In genomic region chr2:129924142-129924514, GRCh38 we compare ENCODE assay signal across 7 cellular contexts. TPM values are rescaled to one million over a fixed set of nuclear protein-coding genes. Genes with fewer than 3 reads are reported as not detected.
"Had no signal": no experiment of that assay in that cellular context is flagged by ENCODE, and none has a peak within 500 bp of the region (broad histone marks: within the 10 kb centered on the region; RNA-seq: fewer than 3 reads in every experiment).

No MANE protein-coding gene starts in this region.

RNA-seq across cellular contexts. Expression of gene RAB6C, which starts 55.3 kb away (rescaled TPM):
- total RNA-seq: HepG2, HT1080, IMR-90, OCI-LY7, Peyer's patch, RPMI7951, SJSA1 had no signal
